Comparison of ENCODE assay signal across 6 cellular contexts in the genomic region with DNA sequence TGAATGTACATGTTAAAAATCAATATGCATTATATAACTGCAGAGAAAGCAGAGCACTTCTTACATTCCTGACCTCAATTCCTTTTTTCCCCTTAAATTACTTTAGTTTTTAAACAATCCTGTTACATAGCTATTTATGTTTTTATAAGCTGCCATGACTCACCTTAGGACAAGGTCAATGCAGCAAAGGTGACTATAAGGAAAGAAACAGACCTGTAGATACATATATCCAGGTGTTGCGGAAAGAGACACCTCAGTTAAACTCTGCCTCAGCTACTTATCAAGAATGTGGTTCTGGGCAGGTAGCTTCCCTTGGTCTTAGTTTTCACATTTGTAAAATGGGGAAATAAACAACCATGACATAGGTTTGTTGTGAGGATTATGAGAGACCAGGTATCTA.
"Had no signal": no experiment of that assay in that cellular context is flagged by ENCODE, and none has a peak within 500 bp of the region (broad histone marks: within the 10 kb centered on the region; RNA-seq: fewer than 3 reads in every experiment).

No MANE protein-coding gene starts in this region.

- H3K27ac ChIP-seq: HL-60 had no signal

- H3K4me3 ChIP-seq: K562 had no signal

- DNase-seq: IMR-90, KBM-7, KG1 had no signal

- ATAC-seq: HepG2, K562 had no signal
